Comparison of ENCODE assay signal across 25 cellular contexts in genomic region chr7:77235280-77235679, GRCh38. TPM values are rescaled to one million over a fixed set of nuclear protein-coding genes. Genes with fewer than 3 reads are reported as not detected.
DNase-seq lines count a peak whose midpoint lies in the region; ATAC-seq and TF ChIP-seq lines count a peak whose summit lies in the region.
"Had no signal": no experiment of that assay in that cellular context is flagged by ENCODE, and none has a peak within 500 bp of the region (broad histone marks: within the 10 kb centered on the region; RNA-seq: fewer than 3 reads in every experiment).

No MANE protein-coding gene starts in this region.

- peaks cover 7 to 9% of the 10 kb centered on the region in 2 donors for H3K9me3 Mint-ChIP-seq in effector memory CD8-positive, alpha-beta T cell

- ATAC-seq in upper lobe of left lung (ENCODE audit: low FRiP score in 2 of 2) (no peak), HG02642 (IDR thresholded peaks at IDR 0.05; ENCODE audit: poor library complexity, unreplicated experiment) (no peak)
- no peak for ATAC-seq in effector memory CD8-positive, alpha-beta T cell (replicated peaks)
- ATAC-seq: CD8-positive, alpha-beta T cell; esophagus mucosa; left colon; upper lobe of right lung had no signal

- peak overlapping the region in 1 of 2 donors; percentile 42 for H3K27ac Mint-ChIP-seq in effector memory CD8-positive, alpha-beta T cell
- H3K27ac Mint-ChIP-seq: activated naive CD4-positive, alpha-beta T cell treated with anti-CD3 and anti-CD28 coated beads, Interleukin-2, amount 50 U/mL, for 24 hours; CD8-positive, alpha-beta T cell; HFFc6 had no signal

- no peak for TF ChIP-seq CTCF in fibroblast of lung (conservative IDR thresholded peaks at IDR 0.05 in 1 of 2, IDR thresholded peaks at IDR 0.05 in 1 of 2; ENCODE audit: low read depth in 1 of 2, low read length in 2 of 2)
- TF ChIP-seq CTCF in osteoblast (IDR thresholded peaks at IDR 0.05; ENCODE audit: extremely low read depth, low read depth, low read length): no peak
- TF ChIP-seq CTCF in upper lobe of left lung (IDR thresholded peaks at IDR 0.05): no peak

- no peaks in the 10 kb centered on the region for H3K27me3 Mint-ChIP-seq in effector memory CD8-positive, alpha-beta T cell
- H3K27me3 Mint-ChIP-seq: activated naive CD4-positive, alpha-beta T cell treated with anti-CD3 and anti-CD28 coated beads, Interleukin-2, amount 50 U/mL, for 24 hours had no signal

- H3K9me3 ChIP-seq in fibroblast of lung (ENCODE audit: control insufficient read depth, insufficient read depth, low read depth, low read length): no peaks in the 10 kb centered on the region
- no peaks in the 10 kb centered on the region for H3K9me3 ChIP-seq in osteoblast (ENCODE audit: low read depth, low read length)
- no peaks in the 10 kb centered on the region for H3K9me3 ChIP-seq in upper lobe of left lung
- H3K9me3 ChIP-seq: Peyer's patch, SJSA1, upper lobe of right lung had no signal

- H3K27ac ChIP-seq in fibroblast of lung (ENCODE audit: insufficient read depth, low read length) (no peak overlapping the region), osteoblast (ENCODE audit: low read depth, low read length) (peak overlapping the region; percentile 4), upper lobe of left lung (no peak overlapping the region)
- H3K27ac ChIP-seq: Peyer's patch, right atrium auricular region, SJSA1, upper lobe of right lung had no signal

- H3K4me1 ChIP-seq in fibroblast of lung (ENCODE audit: control insufficient read depth, extremely low read depth, insufficient read depth, low read length) (no peaks in the 10 kb centered on the region), osteoblast (ENCODE audit: insufficient read depth, low read length) (peaks cover 24% of the 10 kb centered on the region), upper lobe of left lung (peaks cover 11 to 19% (median 14%) of the 10 kb centered on the region in 4 donors)
- H3K4me1 ChIP-seq: Peyer's patch had no signal

- H3K27me3 ChIP-seq in fibroblast of lung (ENCODE audit: control insufficient read depth, insufficient read depth, low read length) (no peaks in the 10 kb centered on the region), osteoblast (ENCODE audit: insufficient read depth, low read length) (no peaks in the 10 kb centered on the region), upper lobe of left lung (no peaks in the 10 kb centered on the region)
- H3K27me3 ChIP-seq: Peyer's patch, right atrium auricular region, SJSA1, upper lobe of right lung had no signal

- TF ChIP-seq POLR2A in upper lobe of left lung (IDR thresholded peaks at IDR 0.05): no peak

- peaks cover 5% of the 10 kb centered on the region in 2 donors for H3K4me1 Mint-ChIP-seq in effector memory CD8-positive, alpha-beta T cell (ENCODE audit: low read depth in 2 of 2)

- H2AFZ ChIP-seq in fibroblast of lung (ENCODE audit: low read length) (no peak overlapping the region), osteoblast (ENCODE audit: low read length) (no peak overlapping the region)

- H3K4me3 Mint-ChIP-seq in effector memory CD8-positive, alpha-beta T cell: no peak overlapping the region
- H3K4me3 Mint-ChIP-seq: activated naive CD4-positive, alpha-beta T cell treated with anti-CD3 and anti-CD28 coated beads, Interleukin-2, amount 50 U/mL, for 24 hours; CD8-positive, alpha-beta T cell; HFFc6 had no signal

- WGBS in upper lobe of left lung, 2 donors: 94 to 99% methylated on average over 2 of the region's 2 CpGs

- DNase-seq in ELR (ENCODE audit: low read depth) (peak; percentile 15), NCI-H226 (peak; percentile 77), fibroblast of lung (ENCODE audit: low read depth in 2 of 2) (peak; percentile 8 to 45), osteoblast (ENCODE audit: insufficient read length, low spot score, missing footprints) (no peak), upper lobe of left lung (no peak), NCI-H2227 (lab: John Stamatoyannopoulos, UW; ENCODE audit: unreplicated experiment) (no peak)
- DNase-seq in effector memory CD8-positive, alpha-beta T cell: no peak
- DNase-seq: activated CD4-positive, alpha-beta T cell treated with anti-CD3 and anti-CD28 coated beads for 48 hours; activated T-cell treated with anti-CD3 and anti-CD28 coated beads, Interleukin-2, amount 50 U/mL, for 48 hours; CD8-positive, alpha-beta T cell; effector CD8-positive, alpha-beta T cell; glutamatergic neuron; HFFc6; Kasumi-1; left colon; mesendoderm; NCI-H510A treated with DMSO at 0.1 percent for 48 hours; occipital lobe; Peyer's patch; upper lobe of right lung had no signal

- no peak overlapping the region for H3K4me2 ChIP-seq in fibroblast of lung (ENCODE audit: extremely low read depth, insufficient read depth, low read length)
- H3K4me2 ChIP-seq in osteoblast (ENCODE audit: insufficient read depth, low read length): no peak overlapping the region

- H3K4me3 ChIP-seq in fibroblast of lung (replicated peaks in 1 of 4; ENCODE audit: control extremely low read depth in 1 of 4, insufficient read depth in 1 of 4, low read depth in 3 of 4, low read length in 4 of 4) (no peak overlapping the region), osteoblast (ENCODE audit: insufficient read depth, low read length) (no peak overlapping the region), upper lobe of left lung (no peak overlapping the region)
- H3K4me3 ChIP-seq: Peyer's patch, right atrium auricular region, SJSA1, upper lobe of right lung had no signal

- H3K36me3 ChIP-seq in fibroblast of lung (ENCODE audit: control insufficient read depth, insufficient read depth, low read length): no peaks in the 10 kb centered on the region
- no peaks in the 10 kb centered on the region for H3K36me3 ChIP-seq in osteoblast (ENCODE audit: insufficient read depth, low read length)
- H3K36me3 ChIP-seq in upper lobe of left lung: no peaks in the 10 kb centered on the region
- H3K36me3 ChIP-seq: Peyer's patch, right atrium auricular region, SJSA1, upper lobe of right lung had no signal

- TF ChIP-seq EP300 in upper lobe of left lung (IDR thresholded peaks at IDR 0.05): no peak

- H3K9ac ChIP-seq in fibroblast of lung (ENCODE audit: insufficient read depth, low read length): no peak overlapping the region

- H4K20me1 ChIP-seq in fibroblast of lung (ENCODE audit: control insufficient read depth, extremely low read depth, insufficient read depth, low read length) (no peaks in the 10 kb centered on the region), osteoblast (ENCODE audit: insufficient read depth, low read length) (no peaks in the 10 kb centered on the region)

- H3K36me3 Mint-ChIP-seq in effector memory CD8-positive, alpha-beta T cell (ENCODE audit: insufficient read depth): peaks cover 3% of the 10 kb centered on the region

- no peaks in the 10 kb centered on the region for H3K79me2 ChIP-seq in fibroblast of lung (ENCODE audit: control insufficient read depth, insufficient read depth, low read length)
- no peaks in the 10 kb centered on the region for H3K79me2 ChIP-seq in osteoblast (ENCODE audit: insufficient read depth, low read length)

RNA-seq across cellular contexts. Expression of gene FGL2, which starts 35.7 kb away (rescaled TPM):
- total RNA-seq in fibroblast of lung (6.2 and 97.6 TPM in 2 replicates), osteoblast (under 0.01 TPM in 2 replicates), upper lobe of left lung (10 to 100 TPM in 5 of 6 donors, 1 to 10 TPM in 1; 4.2 to 47.3 (median 19.0) TPM)
- 4.9 and 15.6 TPM in 2 replicates for polyA plus RNA-seq in fibroblast of lung
- 3.8 and 11.1 TPM in 2 replicates for polyA plus RNA-seq in fibroblast of lung (2012)
- 0.85 TPM in 1 of 2 replicates, not detected in the other for polyA minus RNA-seq in fibroblast of lung (ENCODE audit: low replicate concordance)
- total RNA-seq: HFFc6 had no signal

Comparison
In these comparisons a context has a peak if more than half of its experiments do, and no peak if none do; other contexts are left out.
1. DNase-seq: peak in ELR (single experiment), NCI-H226 (single experiment) and fibroblast of lung (2 of 2); none in osteoblast (single experiment), upper lobe of left lung (0 of 2), NCI-H2227 (single experiment) and effector memory CD8-positive, alpha-beta T cell (0 of 3).